10 cellular contexts compared by ENCODE assay signal in the genomic region with DNA sequence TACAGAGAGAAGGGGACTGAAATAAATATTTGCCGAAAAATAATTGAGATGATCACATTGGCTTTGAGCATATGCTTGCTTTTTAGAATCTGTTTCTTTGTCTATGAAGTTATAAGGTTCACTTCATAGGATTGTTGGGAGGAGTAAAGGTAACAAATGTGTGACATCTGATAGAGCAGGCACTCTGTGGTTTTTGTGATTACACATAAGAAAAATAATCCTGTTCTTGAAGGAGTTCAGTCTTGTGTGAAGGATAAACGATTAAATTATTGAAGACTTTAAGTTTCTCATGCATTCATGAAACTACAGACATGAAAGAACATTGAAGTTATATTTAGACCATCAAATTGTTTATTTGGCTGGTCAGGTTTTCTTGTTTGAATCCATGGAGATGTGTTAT. TPM values are rescaled to one million over a fixed set of nuclear protein-coding genes. Genes with fewer than 3 reads are reported as not detected.
A peak's percentile ranks its signal among the peaks of the same experiment; 100 is the strongest.
DNase-seq lines count a peak whose midpoint lies in the region; ATAC-seq and TF ChIP-seq lines count a peak whose summit lies in the region.
"Had no signal": no experiment of that assay in that cellular context is flagged by ENCODE, and none has a peak within 500 bp of the region (broad histone marks: within the 10 kb centered on the region; RNA-seq: fewer than 3 reads in every experiment).

No MANE protein-coding gene starts in this region.

- peak overlapping the region; percentile 40 for H3K4me3 Mint-ChIP-seq in activated T-helper 1 cell treated with anti-CD3 and anti-CD28 coated beads, Interleukin-12 subunit alpha, Interleukin-12 subunit beta, Interleukin-2, Interleukin-4 antibody, amounts not matched to agents 30 ng/mL and 10 ng/mL and 1 ng/mL, durations not matched to agents 14 hours and 24 hours and 36 hours
- H3K4me3 Mint-ChIP-seq in immature natural killer cell, result peak overlapping the region; percentile 90 to 99 (median 96)
- no peak overlapping the region for H3K4me3 Mint-ChIP-seq in WTC11

- intact Hi-C loops in left ventricle myocardium inferior (cut with micrococcal nuclease), result no loop called here
- intact Hi-C loops in activated T-helper 1 cell treated with anti-CD3 and anti-CD28 coated beads, Interleukin-12 subunit alpha, Interleukin-12 subunit beta, Interleukin-2, Interleukin-4 antibody, amounts not matched to agents 30 ng/mL and 10 ng/mL and 1 ng/mL, durations not matched to agents 14 hours and 24 hours and 36 hours (cut with micrococcal nuclease), result no loop called here

- CTCF ChIA-PET in WTC11 (lab: Charles Lee), result no interaction called here

- no peaks in the 10 kb centered on the region for H3K27me3 Mint-ChIP-seq in activated T-helper 1 cell treated with anti-CD3 and anti-CD28 coated beads, Interleukin-12 subunit alpha, Interleukin-12 subunit beta, Interleukin-2, Interleukin-4 antibody, amounts not matched to agents 30 ng/mL and 10 ng/mL and 1 ng/mL, durations not matched to agents 14 hours and 24 hours and 36 hours (ENCODE audit: insufficient read depth)
- peaks cover 1 to 12% (median 2%) of the 10 kb centered on the region in 3 donors for H3K27me3 Mint-ChIP-seq in immature natural killer cell (ENCODE audit: low read depth in 3 of 3)
- no peaks in the 10 kb centered on the region for H3K27me3 Mint-ChIP-seq in WTC11 (ENCODE audit: low read depth)

- WGBS in upper lobe of left lung, 2 donors, result 72% methylated on average over 2 of the region's 2 CpGs

- H3K27me3 ChIP-seq in left ventricle myocardium inferior (ENCODE audit: low read depth), result no peaks in the 10 kb centered on the region
- H3K27me3 ChIP-seq in right atrium auricular region, result no peaks in the 10 kb centered on the region
- no peaks in the 10 kb centered on the region for H3K27me3 ChIP-seq in upper lobe of left lung

- POLR2A ChIA-PET in WTC11 (lab: Charles Lee), result no interaction called here

- H3K4me3 ChIP-seq in left ventricle myocardium inferior, result peak overlapping the region; percentile 58
- no peak overlapping the region for H3K4me3 ChIP-seq in right atrium auricular region
- no peak overlapping the region for H3K4me3 ChIP-seq in upper lobe of left lung

- H3K36me3 Mint-ChIP-seq in activated T-helper 1 cell treated with anti-CD3 and anti-CD28 coated beads, Interleukin-12 subunit alpha, Interleukin-12 subunit beta, Interleukin-2, Interleukin-4 antibody, amounts not matched to agents 30 ng/mL and 10 ng/mL and 1 ng/mL, durations not matched to agents 14 hours and 24 hours and 36 hours (ENCODE audit: low read depth), result peaks cover 25% of the 10 kb centered on the region
- H3K36me3 Mint-ChIP-seq in immature natural killer cell, result peaks cover 0 to 4% (median 0%) of the 10 kb centered on the region in 3 donors
- 0 out of 2 replicates have a peak, but pooled peaks cover under 1% of the 10 kb centered on the region for H3K36me3 Mint-ChIP-seq in WTC11

- H3K27ac Mint-ChIP-seq in activated T-helper 1 cell treated with anti-CD3 and anti-CD28 coated beads, Interleukin-12 subunit alpha, Interleukin-12 subunit beta, Interleukin-2, Interleukin-4 antibody, amounts not matched to agents 30 ng/mL and 10 ng/mL and 1 ng/mL, durations not matched to agents 14 hours and 24 hours and 36 hours, result peak overlapping the region; percentile 65
- H3K27ac Mint-ChIP-seq in immature natural killer cell, result peak overlapping the region; percentile 98 to 100 (median 99)
- no peak overlapping the region for H3K27ac Mint-ChIP-seq in WTC11

- TF ChIP-seq POLR2A in upper lobe of left lung (IDR thresholded peaks at IDR 0.05), result no peak

- no peak for TF ChIP-seq EP300 in upper lobe of left lung (IDR thresholded peaks at IDR 0.05)

- peaks cover 3% of the 10 kb centered on the region for H3K9me3 Mint-ChIP-seq in activated T-helper 1 cell treated with anti-CD3 and anti-CD28 coated beads, Interleukin-12 subunit alpha, Interleukin-12 subunit beta, Interleukin-2, Interleukin-4 antibody, amounts not matched to agents 30 ng/mL and 10 ng/mL and 1 ng/mL, durations not matched to agents 14 hours and 24 hours and 36 hours
- H3K9me3 Mint-ChIP-seq in immature natural killer cell (no peaks in the 10 kb centered on the region), WTC11 (no peaks in the 10 kb centered on the region)

- H3K4me1 ChIP-seq in left ventricle myocardium inferior, result peaks cover 100% of the 10 kb centered on the region
- H3K4me1 ChIP-seq in right atrium auricular region, result peaks cover 0 to 87% of the 10 kb centered on the region in 2 donors
- peaks cover 45 to 51% (median 49%) of the 10 kb centered on the region in 4 donors for H3K4me1 ChIP-seq in upper lobe of left lung

- ATAC-seq in upper lobe of left lung (ENCODE audit: low FRiP score in 2 of 2) (no peak), HG02840 (IDR thresholded peaks at IDR 0.05; ENCODE audit: low FRiP score, unreplicated experiment) (no peak), WTC11 (no peak), HG03039 (IDR thresholded peaks at IDR 0.05; ENCODE audit: unreplicated experiment) (no peak)

- H3K27ac ChIP-seq in left ventricle myocardium inferior (replicated peaks), result peak overlapping the region; percentile 66
- H3K27ac ChIP-seq in right atrium auricular region, result peak overlapping the region in 1 of 2 donors; percentile 14
- peak overlapping the region in 3 of 4 donors; percentile 7 to 76 (median 49) for H3K27ac ChIP-seq in upper lobe of left lung

- H3K36me3 ChIP-seq in left ventricle myocardium inferior (peaks cover 17% of the 10 kb centered on the region), right atrium auricular region (peaks cover 20% of the 10 kb centered on the region), upper lobe of left lung (peaks cover 0 to 17% (median 0%) of the 10 kb centered on the region in 4 donors)

- no peak for TF ChIP-seq CTCF in left ventricle myocardium inferior (IDR thresholded peaks at IDR 0.05; ENCODE audit: borderline replicate concordance)
- TF ChIP-seq CTCF in right atrium auricular region (IDR thresholded peaks at IDR 0.05), result no peak
- no peak for TF ChIP-seq CTCF in upper lobe of left lung (IDR thresholded peaks at IDR 0.05)
- TF ChIP-seq CTCF in WTC11 (IDR thresholded peaks at IDR 0.05), result no peak

- H3K4me1 Mint-ChIP-seq in activated T-helper 1 cell treated with anti-CD3 and anti-CD28 coated beads, Interleukin-12 subunit alpha, Interleukin-12 subunit beta, Interleukin-2, Interleukin-4 antibody, amounts not matched to agents 30 ng/mL and 10 ng/mL and 1 ng/mL, durations not matched to agents 14 hours and 24 hours and 36 hours (ENCODE audit: low read depth), result peaks cover 70% of the 10 kb centered on the region
- H3K4me1 Mint-ChIP-seq in immature natural killer cell, result peaks cover 59 to 92% of the 10 kb centered on the region in 2 donors
- peaks cover 48% of the 10 kb centered on the region for H3K4me1 Mint-ChIP-seq in WTC11

- no peaks in the 10 kb centered on the region for H3K9me3 ChIP-seq in left ventricle myocardium inferior (replicated peaks)
- H3K9me3 ChIP-seq in right atrium auricular region, result no peaks in the 10 kb centered on the region
- H3K9me3 ChIP-seq in upper lobe of left lung, result no peaks in the 10 kb centered on the region

- DNase-seq in left ventricle myocardium inferior (no peak), right atrium auricular region (ENCODE audit: low spot score) (no peak), immature natural killer cell (no peak), upper lobe of left lung (no peak), WTC11 (ENCODE audit: low spot score) (no peak)
- no peak for DNase-seq in activated T-helper 1 cell treated with anti-CD3 and anti-CD28 coated beads, Interleukin-12 subunit alpha, Interleukin-12 subunit beta, Interleukin-2, Interleukin-4 antibody, amounts not matched to agents 30 ng/mL and 10 ng/mL and 1 ng/mL, durations not matched to agents 14 hours and 24 hours and 36 hours (ENCODE audit: low spot score)
- DNase-seq: activated gamma-delta T cell treated with Interleukin-2 at 50 U/mL for 16 hours, NCI-H1436 treated with DMSO at 0.1 percent for 48 hours had no signal

TF ChIP-seq in WTC11, 78 proteins besides CTCF, POLR2A, EP300 and RAD21 (continues in another document):
- no peak for TF ChIP-seq ZNF671 (CRISPR knock-in tag; IDR thresholded peaks at IDR 0.05)
- TF ChIP-seq, protein P1, sequence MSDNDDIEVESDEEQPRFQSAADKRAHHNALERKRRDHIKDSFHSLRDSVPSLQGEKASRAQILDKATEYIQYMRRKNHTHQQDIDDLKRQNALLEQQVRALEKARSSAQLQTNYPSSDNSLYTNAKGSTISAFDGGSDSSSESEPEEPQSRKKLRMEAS (CRISPR knock-in tag; IDR thresholded peaks at IDR 0.05), result no peak
- TF ChIP-seq, protein P2, sequence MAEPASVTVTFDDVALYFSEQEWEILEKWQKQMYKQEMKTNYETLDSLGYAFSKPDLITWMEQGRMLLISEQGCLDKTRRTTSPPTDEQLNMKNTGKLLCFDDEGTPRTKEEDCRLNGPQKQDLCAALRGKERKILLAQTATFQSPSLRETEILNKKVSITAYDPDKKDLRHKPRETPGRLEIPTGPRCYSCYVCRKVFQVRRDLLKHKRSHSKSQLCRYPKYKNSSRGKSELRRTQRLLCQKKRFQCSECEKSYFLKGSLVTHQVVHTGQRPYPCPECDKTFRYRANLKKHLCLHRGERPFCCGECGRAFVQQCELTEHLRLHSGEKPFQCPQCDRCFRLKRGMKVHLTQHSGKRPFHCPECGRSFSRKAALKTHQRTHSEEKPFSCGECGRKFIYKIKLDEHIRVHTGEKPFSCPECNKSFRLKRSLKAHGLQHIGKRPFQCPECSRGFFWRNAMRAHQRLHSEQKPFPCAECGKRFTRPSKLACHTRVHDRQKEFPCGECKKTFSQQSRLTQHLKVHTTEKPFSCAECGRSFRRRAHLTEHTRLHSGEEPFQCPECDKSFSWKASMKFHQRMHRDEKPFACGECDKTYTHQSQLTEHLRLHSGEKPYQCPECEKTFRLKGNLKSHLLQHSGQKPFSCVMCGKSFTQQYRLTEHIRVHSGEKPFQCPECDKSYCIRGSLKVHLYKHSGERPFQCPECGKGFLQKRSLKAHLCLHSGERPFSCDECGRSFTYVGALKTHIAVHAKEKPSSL (CRISPR knock-in tag; conservative IDR thresholded peaks at IDR 0.05), result no peak
- no peak for TF ChIP-seq ZNF416 (CRISPR knock-in tag; IDR thresholded peaks at IDR 0.05)
- TF ChIP-seq TEAD4 (CRISPR knock-in tag; IDR thresholded peaks at IDR 0.05), result no peak

RNA-seq across cellular contexts. Expression of a gene that starts 45.0 kb away (rescaled TPM):
- 449 TPM for total RNA-seq in left ventricle myocardium inferior
- 100 to 1,000 TPM; 366 to 434 TPM for total RNA-seq in right atrium auricular region
- 71.1 and 72.5 TPM in 2 replicates for total RNA-seq in activated T-helper 1 cell treated with anti-CD3 and anti-CD28 coated beads, Interleukin-12 subunit alpha, Interleukin-12 subunit beta, Interleukin-2, Interleukin-4 antibody, amounts not matched to agents 30 ng/mL and 10 ng/mL and 1 ng/mL, durations not matched to agents 14 hours and 24 hours and 36 hours
- 10 to 100 TPM; 12.3 to 29.1 (median 21.1) TPM for polyA plus RNA-seq in immature natural killer cell
- 100 to 1,000 TPM; 181 to 273 (median 226) TPM for total RNA-seq in upper lobe of left lung
- 134 to 145 TPM (median 138 TPM) in 3 replicates for total RNA-seq in WTC11 (2021)
